ENCODE assay signal across 15 cellular contexts in genomic region chr2:120468136-120468535, GRCh38.
DNase-seq lines count a peak whose midpoint lies in the region; ATAC-seq and TF ChIP-seq lines count a peak whose summit lies in the region.
"Had no signal": no experiment of that assay in that cellular context is flagged by ENCODE, and none has a peak within 500 bp of the region (broad histone marks: within the 10 kb centered on the region; RNA-seq: fewer than 3 reads in every experiment).

No MANE protein-coding gene starts in this region.

- H3K9me2 ChIP-seq in hepatocyte (replicated peaks; ENCODE audit: insufficient read depth) = no peaks in the 10 kb centered on the region

- WGBS in hepatocyte (ENCODE audit: low lambda C conversion rate, missing lambda C conversion rate) = 90% methylated on average over 6 of the region's 6 CpGs

- H3K79me2 ChIP-seq in hepatocyte = no peaks in the 10 kb centered on the region

- intact Hi-C loops in lower lobe of right lung (cut with DNase I) (no loop called here), upper lobe of right lung (cut with DNase I) (no loop called here)

- CTCF ChIA-PET in HEK293 (lab: Yijun Ruan, JAX) = no interaction called here

- no peaks in the 10 kb centered on the region for H4K20me1 ChIP-seq in hepatocyte (ENCODE audit: insufficient read depth, poor library complexity, severe bottlenecking)

- no peak overlapping the region for H3K27ac ChIP-seq in HEK293 (ENCODE audit: extremely low read depth, low read depth, low read length)
- H3K27ac ChIP-seq in lower lobe of right lung = no peak overlapping the region
- H3K27ac ChIP-seq in upper lobe of right lung = no peak overlapping the region
- no peak overlapping the region for H3K27ac ChIP-seq in hepatocyte
- H3K27ac ChIP-seq: SJSA1 had no signal

- no peak overlapping the region for H3K4me3 ChIP-seq in HEK293 (ENCODE audit: low read depth, low read length)
- no peak overlapping the region for H3K4me3 ChIP-seq in lower lobe of right lung
- H3K4me3 ChIP-seq in upper lobe of right lung = no peak overlapping the region
- H3K4me3 ChIP-seq in hepatocyte = no peak overlapping the region
- H3K4me3 ChIP-seq: SJSA1 had no signal

- H3K4me2 ChIP-seq in hepatocyte = no peak overlapping the region

- H3K27me3 ChIP-seq in lower lobe of right lung (ENCODE audit: low read depth) = no peaks in the 10 kb centered on the region
- H3K27me3 ChIP-seq in upper lobe of right lung = no peaks in the 10 kb centered on the region
- no peaks in the 10 kb centered on the region for H3K27me3 ChIP-seq in hepatocyte
- H3K27me3 ChIP-seq: SJSA1 had no signal

- no peak for ATAC-seq in lower lobe of right lung
- no peak for ATAC-seq in upper lobe of right lung
- no peak for ATAC-seq in GM18867 (IDR thresholded peaks at IDR 0.05; ENCODE audit: unreplicated experiment)

- H3K36me3 ChIP-seq in HEK293 (ENCODE audit: control insufficient read depth in 2 of 2, insufficient read depth in 1 of 2, low read length in 2 of 2) (no peaks in the 10 kb centered on the region), lower lobe of right lung (no peaks in the 10 kb centered on the region), upper lobe of right lung (no peaks in the 10 kb centered on the region), hepatocyte (replicated peaks; ENCODE audit: insufficient read depth, low read depth) (no peaks in the 10 kb centered on the region)
- H3K36me3 ChIP-seq: SJSA1 had no signal

- no peak for TF ChIP-seq CTCF in HEK293 (tag by site-specific recombination; IDR thresholded peaks at IDR 0.05)
- TF ChIP-seq CTCF in lower lobe of right lung (IDR thresholded peaks at IDR 0.05) = no peak
- no peak for TF ChIP-seq CTCF in upper lobe of right lung (IDR thresholded peaks at IDR 0.05)
- TF ChIP-seq CTCF in hepatocyte (IDR thresholded peaks at IDR 0.05; ENCODE audit: poor library complexity) = no peak

- no peak overlapping the region for H2AFZ ChIP-seq in hepatocyte

- POLR2A ChIA-PET in HEK293 (lab: Yijun Ruan, JAX) = no interaction called here

- no peaks in the 10 kb centered on the region for H3K4me1 ChIP-seq in HEK293 (ENCODE audit: control insufficient read depth, insufficient read depth, low read length)
- H3K4me1 ChIP-seq in lower lobe of right lung = peaks cover 33% of the 10 kb centered on the region
- peaks cover 30% of the 10 kb centered on the region for H3K4me1 ChIP-seq in upper lobe of right lung
- H3K4me1 ChIP-seq in hepatocyte (ENCODE audit: insufficient read depth) = peaks cover 47% of the 10 kb centered on the region

- peak; percentile 89 for DNase-seq in amniotic epithelial cell (ENCODE audit: low read depth)
- peak; percentile 8 for DNase-seq in lower lobe of right lung
- peak; percentile 35 for DNase-seq in upper lobe of right lung
- no peak for DNase-seq in hepatocyte (ENCODE audit: low spot score)
- no peak for DNase-seq in RPMI8226
- DNase-seq: DMS79 treated with DMSO at 0.1 percent for 48 hours, GOT3, KBM-7, MV-4-11, NCI-H1417, NCI-H1930, NCI-H774 had no signal

- H3K9me3 ChIP-seq in HEK293 (ENCODE audit: control insufficient read depth, insufficient read depth, low read depth, low read length) (no peaks in the 10 kb centered on the region), lower lobe of right lung (peaks cover 3% of the 10 kb centered on the region), upper lobe of right lung (no peaks in the 10 kb centered on the region), hepatocyte (ENCODE audit: low read depth) (no peaks in the 10 kb centered on the region)
- H3K9me3 ChIP-seq: SJSA1 had no signal

TF ChIP-seq in HEK293, 187 proteins besides CTCF, POLR2A, EP300 and RAD21:
- TF ChIP-seq ZNF16 (tag by site-specific recombination; IDR thresholded peaks at IDR 0.05; ENCODE audit: low read depth) = no peak
- peak; percentile 39 for TF ChIP-seq ZFHX2 (tag by site-specific recombination; conservative IDR thresholded peaks at IDR 0.05)
- TF ChIP-seq ZNF629 (tag by site-specific recombination; IDR thresholded peaks at IDR 0.05) = no peak
- no peak for TF ChIP-seq ZNF449 (tag by site-specific recombination; IDR thresholded peaks at IDR 0.05)
- TF ChIP-seq REPIN1 (tag by site-specific recombination; IDR thresholded peaks at IDR 0.05; ENCODE audit: low read depth) = no peak
- TF ChIP-seq EGR2 (tag by site-specific recombination; IDR thresholded peaks at IDR 0.05; ENCODE audit: low read depth) = peak; percentile 31; the same call in 1 of the 2 replicates

Comparison
In these comparisons a context has a peak if more than half of its experiments do, and no peak if none do; other contexts are left out.
1. DNase-seq: peak in amniotic epithelial cell (single experiment), lower lobe of right lung (single experiment) and upper lobe of right lung (single experiment); none in hepatocyte (single experiment) and RPMI8226 (single experiment).